Comparison of ENCODE assay signal across 1 cellular context in genomic region chr5:53027913-53028312, GRCh38.
TF ChIP-seq lines count a peak whose summit lies in the region.

No MANE protein-coding gene starts in this region.

TF ChIP-seq in HEK293, 187 proteins besides CTCF, POLR2A, EP300 and RAD21 (continued from another document):
- TF ChIP-seq PRDM2 (tag by site-specific recombination; IDR thresholded peaks at IDR 0.05; ENCODE audit: borderline replicate concordance): no peak
